Comparison of ENCODE assay signal across 1 cellular context in genomic region chr22:48700566-48701295, GRCh38.
TF ChIP-seq lines count a peak whose summit lies in the region.

No MANE protein-coding gene starts in this region.

TF ChIP-seq in GM23338, 12 proteins besides CTCF, POLR2A, EP300 and RAD21 (continued from another document):
- TF ChIP-seq ZNF462 (CRISPR knock-in tag; IDR thresholded peaks at IDR 0.05) (no peak), JUNB (IDR thresholded peaks at IDR 0.05; ENCODE audit: unreplicated experiment) (no peak), POLR2AphosphoS5 (IDR thresholded peaks at IDR 0.05; ENCODE audit: low read depth) (no peak)
